16 cellular contexts compared by ENCODE assay signal in genomic region chr2:233542507-233542906, GRCh38. TPM values are rescaled to one million over a fixed set of nuclear protein-coding genes. Genes with fewer than 3 reads are reported as not detected.
DNase-seq lines count a peak whose midpoint lies in the region; ATAC-seq and TF ChIP-seq lines count a peak whose summit lies in the region.
"Had no signal": no experiment of that assay in that cellular context is flagged by ENCODE, and none has a peak within 500 bp of the region (broad histone marks: within the 10 kb centered on the region; RNA-seq: fewer than 3 reads in every experiment).

No MANE protein-coding gene starts in this region.

- H3K9me2 ChIP-seq in PC-9 (ENCODE audit: insufficient read depth), result no peaks in the 10 kb centered on the region

- H3F3A ChIP-seq in PC-9 (ENCODE audit: insufficient read depth, low read depth), result no peaks in the 10 kb centered on the region

- BruUV-seq in PC-9 (replicated peaks; lab: Mats Ljungman, UMichigan), result TSS peak; percentile 7

- intact Hi-C loops in PC-9 (cut with micrococcal nuclease; ENCODE audit: unreplicated experiment) (no loop called here), posterior vena cava (cut with DNase I) (no loop called here), vagina (cut with DNase I) (no loop called here), ascending aorta (cut with DNase I) (no loop called here)

- no peaks in the 10 kb centered on the region for H3K79me2 ChIP-seq in PC-9 (ENCODE audit: low read depth)

- DNase-seq in GM03348 (ENCODE audit: low spot score) (peak; percentile 51), PC-9 (peak in 1 of 2 experiments; percentile 65), fibroblast of peridontal ligament (ENCODE audit: extremely low read depth) (peak; percentile 90), posterior vena cava (ENCODE audit: low spot score) (peak; percentile 79), vagina (ENCODE audit: extremely low spot score in 2 of 2) (no peak), ascending aorta (ENCODE audit: low spot score in 2 of 2) (no peak), GM10266 (ENCODE audit: extremely low spot score) (no peak)
- DNase-seq: activated CD8-positive, alpha-beta memory T cell treated with anti-CD3 and anti-CD28 coated beads, Interleukin-2, amount 10 ng/mL, durations not matched to agents 7 days and 5 days; activated naive CD4-positive, alpha-beta T cell treated with anti-CD3 and anti-CD28 coated beads, Interleukin-2, amount 50 U/mL, for 16 hours; CD4-positive, alpha-beta T cell; H7; immature natural killer cell; NCI-H1048 had no signal

- CTCF ChIA-PET in PC-9 (lab: Charles Lee), result interaction anchor here (0.7 kb wide), 1 partner anchor 340 kb away, joined by 3 read pairs; no protein-coding TSS in a partner anchor

- no peak for TF ChIP-seq POLR2A in vagina (IDR thresholded peaks at IDR 0.05)

- H3K4me1 ChIP-seq in PC-9 (replicated peaks; ENCODE audit: insufficient read depth) (0 out of 2 replicates have a peak, but pooled peaks cover 3% of the 10 kb centered on the region), vagina (no peaks in the 10 kb centered on the region), ascending aorta (no peaks in the 10 kb centered on the region)
- H3K4me1 ChIP-seq: esophagus muscularis mucosa had no signal

- TF ChIP-seq CTCF in PC-9 (conservative IDR thresholded peaks at IDR 0.05), result no peak
- no peak for TF ChIP-seq CTCF in vagina (IDR thresholded peaks at IDR 0.05)
- no peak for TF ChIP-seq CTCF in ascending aorta (IDR thresholded peaks at IDR 0.05)
- TF ChIP-seq CTCF in GM10266 (IDR thresholded peaks at IDR 0.05; ENCODE audit: control insufficient read depth, insufficient read depth, low read depth, missing control alignments), result no peak

- H3K9me3 ChIP-seq in PC-9 (ENCODE audit: insufficient read depth, low read depth) (no peaks in the 10 kb centered on the region), vagina (no peaks in the 10 kb centered on the region), ascending aorta (no peaks in the 10 kb centered on the region)
- H3K9me3 ChIP-seq: esophagus muscularis mucosa had no signal

- H3K36me3 ChIP-seq in PC-9 (ENCODE audit: low read depth), result peaks cover 37% of the 10 kb centered on the region
- H3K36me3 ChIP-seq in vagina, result peaks cover 0 to 22% of the 10 kb centered on the region in 2 donors
- peaks cover 26 to 51% of the 10 kb centered on the region in 2 donors for H3K36me3 ChIP-seq in ascending aorta

- H3K27me3 ChIP-seq in PC-9 (ENCODE audit: insufficient read depth, low read depth), result no peaks in the 10 kb centered on the region
- no peaks in the 10 kb centered on the region for H3K27me3 ChIP-seq in vagina
- H3K27me3 ChIP-seq in ascending aorta, result no peaks in the 10 kb centered on the region
- H3K27me3 ChIP-seq: esophagus muscularis mucosa had no signal

- H3K4me2 ChIP-seq in PC-9, result no peak overlapping the region

- H4K20me1 ChIP-seq in PC-9 (ENCODE audit: insufficient read depth), result no peaks in the 10 kb centered on the region

- H2AFZ ChIP-seq in PC-9, result no peak overlapping the region

- POLR2A ChIA-PET in PC-9 (lab: Charles Lee; ENCODE audit: unreplicated experiment), result no interaction called here

- H3K27ac ChIP-seq in PC-9 (no peak overlapping the region), vagina (no peak overlapping the region), ascending aorta (no peak overlapping the region)
- H3K27ac ChIP-seq: esophagus muscularis mucosa, VCaP had no signal

- no peak for ATAC-seq in HG03460 (IDR thresholded peaks at IDR 0.05; ENCODE audit: unreplicated experiment)
- ATAC-seq: activated CD8-positive, alpha-beta memory T cell treated with anti-CD3 and anti-CD28 coated beads, Interleukin-2, amount 10 ng/mL, durations not matched to agents 7 days and 5 days had no signal

- H3K4me3 ChIP-seq in PC-9, result no peak overlapping the region
- H3K4me3 ChIP-seq in vagina, result no peak overlapping the region
- no peak overlapping the region for H3K4me3 ChIP-seq in ascending aorta
- H3K4me3 ChIP-seq: esophagus muscularis mucosa had no signal

RNA-seq across cellular contexts. Expression of gene USP40, which starts 24.1 kb away (rescaled TPM):
- total RNA-seq in PC-9 (2021) (116 and 127 TPM in 2 replicates), posterior vena cava (10 to 100 TPM; 25.9 to 31.9 TPM), vagina (50.1 TPM), ascending aorta (42.7 TPM)

Comparison
In these comparisons a context has a peak if more than half of its experiments do, and no peak if none do; other contexts are left out.
1. DNase-seq: peak in GM03348 (single experiment), fibroblast of peridontal ligament (single experiment) and posterior vena cava (single experiment); none in vagina (0 of 2), ascending aorta (0 of 2) and GM10266 (single experiment).